In genomic region chr1:67889466-67889865, GRCh38 we compare ENCODE assay signal across 2 cellular contexts.
TF ChIP-seq lines count a peak whose summit lies in the region.

No MANE protein-coding gene starts in this region.

TF ChIP-seq in SK-N-SH, 30 proteins besides CTCF, POLR2A, EP300 and RAD21 (continued from another document):
- TF ChIP-seq NFIC (IDR thresholded peaks at IDR 0.05; ENCODE audit: borderline replicate concordance) (no peak), ZBTB33 (IDR thresholded peaks at IDR 0.05; ENCODE audit: borderline replicate concordance, low read depth) (no peak), TEAD4 (IDR thresholded peaks at IDR 0.05; ENCODE audit: borderline replicate concordance, insufficient read depth) (no peak), CHD2 (IDR thresholded peaks at IDR 0.05; ENCODE audit: low read length, partially characterized antibody) (no peak), RXRA (IDR thresholded peaks at IDR 0.05; ENCODE audit: borderline replicate concordance, low read depth) (no peak), RCOR1 (IDR thresholded peaks at IDR 0.05; ENCODE audit: low read length) (no peak), SIN3A (IDR thresholded peaks at IDR 0.05; ENCODE audit: borderline replicate concordance, low read depth, low read length) (no peak), REST (IDR thresholded peaks at IDR 0.05; ENCODE audit: low read depth, low read length) (no peak), MAX (IDR thresholded peaks at IDR 0.05; ENCODE audit: low read depth) (no peak), MXI1 (IDR thresholded peaks at IDR 0.05; ENCODE audit: low read depth, low read length) (no peak), TAF1 (IDR thresholded peaks at IDR 0.05; ENCODE audit: borderline replicate concordance, low read depth, low read length) (no peak), NRF1 (IDR thresholded peaks at IDR 0.05; ENCODE audit: low read depth, low read length) (no peak), ELF1 (IDR thresholded peaks at IDR 0.05) (no peak), POLR2AphosphoS5 (IDR thresholded peaks at IDR 0.05; ENCODE audit: low read depth, low read length) (no peak), PBX3 (IDR thresholded peaks at IDR 0.05) (no peak)

TF ChIP-seq in SK-N-SH treated with all-trans-retinoic acid at 6 μM for 48 hours, 23 proteins besides CTCF, POLR2A, EP300 and RAD21 (continued from another document):
- TF ChIP-seq, protein P1, sequence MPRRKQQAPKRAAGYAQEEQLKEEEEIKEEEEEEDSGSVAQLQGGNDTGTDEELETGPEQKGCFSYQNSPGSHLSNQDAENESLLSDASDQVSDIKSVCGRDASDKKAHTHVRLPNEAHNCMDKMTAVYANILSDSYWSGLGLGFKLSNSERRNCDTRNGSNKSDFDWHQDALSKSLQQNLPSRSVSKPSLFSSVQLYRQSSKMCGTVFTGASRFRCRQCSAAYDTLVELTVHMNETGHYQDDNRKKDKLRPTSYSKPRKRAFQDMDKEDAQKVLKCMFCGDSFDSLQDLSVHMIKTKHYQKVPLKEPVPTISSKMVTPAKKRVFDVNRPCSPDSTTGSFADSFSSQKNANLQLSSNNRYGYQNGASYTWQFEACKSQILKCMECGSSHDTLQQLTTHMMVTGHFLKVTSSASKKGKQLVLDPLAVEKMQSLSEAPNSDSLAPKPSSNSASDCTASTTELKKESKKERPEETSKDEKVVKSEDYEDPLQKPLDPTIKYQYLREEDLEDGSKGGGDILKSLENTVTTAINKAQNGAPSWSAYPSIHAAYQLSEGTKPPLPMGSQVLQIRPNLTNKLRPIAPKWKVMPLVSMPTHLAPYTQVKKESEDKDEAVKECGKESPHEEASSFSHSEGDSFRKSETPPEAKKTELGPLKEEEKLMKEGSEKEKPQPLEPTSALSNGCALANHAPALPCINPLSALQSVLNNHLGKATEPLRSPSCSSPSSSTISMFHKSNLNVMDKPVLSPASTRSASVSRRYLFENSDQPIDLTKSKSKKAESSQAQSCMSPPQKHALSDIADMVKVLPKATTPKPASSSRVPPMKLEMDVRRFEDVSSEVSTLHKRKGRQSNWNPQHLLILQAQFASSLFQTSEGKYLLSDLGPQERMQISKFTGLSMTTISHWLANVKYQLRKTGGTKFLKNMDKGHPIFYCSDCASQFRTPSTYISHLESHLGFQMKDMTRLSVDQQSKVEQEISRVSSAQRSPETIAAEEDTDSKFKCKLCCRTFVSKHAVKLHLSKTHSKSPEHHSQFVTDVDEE (CRISPR knock-in tag; IDR thresholded peaks at IDR 0.05) = no peak
- TF ChIP-seq ISL1 (CRISPR knock-in tag; IDR thresholded peaks at IDR 0.05) (no peak), PPARA (CRISPR knock-in tag; IDR thresholded peaks at IDR 0.05; ENCODE audit: borderline replicate concordance) (no peak), GLIS3 (CRISPR knock-in tag; IDR thresholded peaks at IDR 0.05) (no peak), ZNF8 (CRISPR knock-in tag; IDR thresholded peaks at IDR 0.05) (no peak), ZC3H10 (CRISPR knock-in tag; IDR thresholded peaks at IDR 0.05) (no peak)
